ENCODE assay signal across 22 cellular contexts in the genomic region with DNA sequence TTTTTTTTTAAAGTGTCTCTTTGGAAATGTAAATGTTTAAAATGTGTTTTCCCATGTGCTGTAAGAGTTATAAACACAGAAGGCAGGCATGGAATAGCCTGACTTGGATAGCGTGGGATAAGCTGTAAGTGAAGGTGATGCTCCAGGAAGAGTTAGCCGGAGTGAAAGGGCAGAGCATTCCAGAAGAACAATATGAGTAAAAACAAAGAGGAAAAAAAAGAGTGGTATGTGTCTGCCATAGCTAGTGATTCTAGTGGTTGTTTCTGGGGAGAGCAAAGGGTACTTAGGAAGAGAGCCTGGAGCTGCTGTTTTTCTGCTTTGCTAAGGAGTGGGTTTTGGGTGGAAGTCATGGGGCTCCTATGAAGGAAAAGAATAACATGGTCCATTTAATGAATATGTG.
DNase-seq lines count a peak whose midpoint lies in the region; ATAC-seq, FAIRE-seq and TF ChIP-seq lines count a peak whose summit lies in the region.
"Had no signal": no experiment of that assay in that cellular context is flagged by ENCODE, and none has a peak within 500 bp of the region (broad histone marks: within the 10 kb centered on the region; RNA-seq: fewer than 3 reads in every experiment).

No MANE protein-coding gene starts in this region.

- TF ChIP-seq CTCF in Calu3 (IDR thresholded peaks at IDR 0.05; ENCODE audit: unreplicated experiment) (no peak), H1 (IDR thresholded peaks at IDR 0.05; ENCODE audit: control extremely low read depth in 1 of 3, insufficient read depth in 1 of 3, low read depth in 1 of 3, low read length in 3 of 3) (no peak), body of pancreas (IDR thresholded peaks at IDR 0.05) (no peak)

- H3K27ac ChIP-seq in H1 (ENCODE audit: low read depth, low read length) (no peak overlapping the region), neuronal stem cell (replicated peaks; ENCODE audit: low read length) (no peak overlapping the region), body of pancreas (no peak overlapping the region)
- H3K27ac ChIP-seq: 22Rv1; A549; BLaER1 treated with 17β-estradiol and CSF1 and Interleukin-3, amounts not matched to agents 10 nM and 100 nM; C4-2B had no signal

- H3K23ac ChIP-seq in H1 (ENCODE audit: insufficient read length): no peak overlapping the region
- H3K23ac ChIP-seq in neuronal stem cell (ENCODE audit: low read depth, low read length, poor library complexity): no peak overlapping the region

- BruUV-seq in Calu3 (replicated peaks; lab: Mats Ljungman, UMichigan): no TSS peak

- no peak overlapping the region for H4K5ac ChIP-seq in H1 (ENCODE audit: insufficient read length, low read depth, low read length)

- H2BK15ac ChIP-seq in H1 (ENCODE audit: low read length) (no peak overlapping the region), neuronal stem cell (ENCODE audit: low read length) (no peak overlapping the region)

- H3K18ac ChIP-seq in H1 (ENCODE audit: extremely low read depth, low read length) (no peak overlapping the region), neuronal stem cell (ENCODE audit: low read length) (no peak overlapping the region)

- DNase-seq in Calu3: no peak
- no peak for DNase-seq in H1 (ENCODE audit: low read depth in 1 of 2, low spot score in 2 of 2)
- DNase-seq in iPS-NIHi11 (ENCODE audit: low spot score): peak; percentile 5
- peak; percentile 49 for DNase-seq in neuronal stem cell (ENCODE audit: low spot score)
- DNase-seq in medulla oblongata (ENCODE audit: extremely low spot score): no peak
- DNase-seq in body of pancreas: no peak
- no peak for DNase-seq in DMS153 treated with DMSO at 0.1 percent for 48 hours (lab: John Stamatoyannopoulos, UW; ENCODE audit: unreplicated experiment)
- DNase-seq: AML-193; Caco-2; CD4-positive, alpha-beta T cell; CD8-positive, alpha-beta T cell; DMS 273 treated with DMSO at 0.1 percent for 48 hours; DMS153; DMS79 treated with DMSO at 0.1 percent for 48 hours; GF-D8 had no signal

- H3K27ac Mint-ChIP-seq in Calu3 (ENCODE audit: unreplicated experiment): peak overlapping the region; percentile 7
- H3K27ac Mint-ChIP-seq: B cell; CD4-positive, alpha-beta T cell; CD8-positive, alpha-beta T cell had no signal

- no peak overlapping the region for H2AK5ac ChIP-seq in H1 (ENCODE audit: low read depth, low read length)
- no peak overlapping the region for H2AK5ac ChIP-seq in neuronal stem cell (ENCODE audit: low read depth, low read length)

- H3K4me3 ChIP-seq in H1 (ENCODE audit: extremely low read depth in 1 of 4, insufficient read depth in 2 of 4, low read depth in 3 of 4, low read length in 4 of 4) (no peak overlapping the region), neuronal stem cell (ENCODE audit: low read length in 2 of 2) (no peak overlapping the region), body of pancreas (no peak overlapping the region)
- H3K4me3 ChIP-seq: A549; BLaER1 treated with 17β-estradiol and CSF1 and Interleukin-3, amounts not matched to agents 10 nM and 100 nM had no signal

- H3K4me2 ChIP-seq in H1 (ENCODE audit: insufficient read depth in 1 of 2, low read depth in 2 of 2, low read length in 2 of 2) (no peak overlapping the region), neuronal stem cell (ENCODE audit: insufficient read depth, low read length, poor library complexity, severe bottlenecking) (no peak overlapping the region)
- H3K4me2 ChIP-seq: A549; BLaER1 treated with 17β-estradiol and CSF1 and Interleukin-3, amounts not matched to agents 10 nM and 100 nM had no signal

- H2BK5ac ChIP-seq in H1 (ENCODE audit: low read depth, low read length) (no peak overlapping the region), neuronal stem cell (ENCODE audit: low read length) (no peak overlapping the region)

- no peak overlapping the region for H2BK120ac ChIP-seq in H1 (replicated peaks; ENCODE audit: low read depth, low read length)
- H2BK120ac ChIP-seq in neuronal stem cell (ENCODE audit: low read depth, low read length): no peak overlapping the region

- FAIRE-seq in H1 (lab: Jason Lieb, UNC): peak; percentile 70
- FAIRE-seq: A549, GM12891, GM19239 had no signal

- H3K27me3 ChIP-seq in H1 (replicated peaks in 1 of 4; ENCODE audit: control insufficient read depth in 3 of 4, extremely low read depth in 1 of 4, insufficient read depth in 3 of 4, low read length in 3 of 4): no peaks in the 10 kb centered on the region
- H3K27me3 ChIP-seq in neuronal stem cell (ENCODE audit: control insufficient read depth in 3 of 3, insufficient read depth in 3 of 3, low read depth in 1 of 3, low read length in 3 of 3): no peaks in the 10 kb centered on the region
- no peaks in the 10 kb centered on the region for H3K27me3 ChIP-seq in body of pancreas
- H3K27me3 ChIP-seq: BLaER1 treated with 17β-estradiol and CSF1 and Interleukin-3, amounts not matched to agents 10 nM and 100 nM had no signal

- no peak overlapping the region for H4K8ac ChIP-seq in H1 (ENCODE audit: extremely low read depth, insufficient read depth, low read length)
- no peak overlapping the region for H4K8ac ChIP-seq in neuronal stem cell (ENCODE audit: low read depth, low read length)

- no peaks in the 10 kb centered on the region for H3K36me3 ChIP-seq in H1 (ENCODE audit: control insufficient read depth in 2 of 4, insufficient read depth in 4 of 4, low read length in 3 of 4)
- H3K36me3 ChIP-seq in neuronal stem cell (replicated peaks in 1 of 2; ENCODE audit: control insufficient read depth in 2 of 2, insufficient read depth in 2 of 2, low read length in 2 of 2): peaks cover 0 to 1% of the 10 kb centered on the region in 2 donors
- H3K36me3 ChIP-seq in body of pancreas (replicated peaks in 1 of 2; ENCODE audit: insufficient read depth in 1 of 2, low read depth in 2 of 2): no peaks in the 10 kb centered on the region
- H3K36me3 ChIP-seq: BLaER1 treated with 17β-estradiol and CSF1 and Interleukin-3, amounts not matched to agents 10 nM and 100 nM had no signal

- H3K4ac ChIP-seq in H1 (replicated peaks; ENCODE audit: insufficient read length, low read depth, low read length) (no peak overlapping the region), neuronal stem cell (ENCODE audit: low read length) (no peak overlapping the region)

- H3K36me3 Mint-ChIP-seq in Calu3 (ENCODE audit: insufficient read depth, unreplicated experiment): peaks cover 5% of the 10 kb centered on the region
- H3K36me3 Mint-ChIP-seq: CD8-positive, alpha-beta T cell had no signal

- no peak for TF ChIP-seq RAD21 in H1 (IDR thresholded peaks at IDR 0.05 in 1 of 2, conservative IDR thresholded peaks at IDR 0.05 in 1 of 2; ENCODE audit: low read depth in 2 of 2, low read length in 2 of 2)

- intact Hi-C loops in Calu3 (cut with micrococcal nuclease; ENCODE audit: unreplicated experiment): no loop called here
- intact Hi-C loops in body of pancreas (cut with DNase I): no loop called here

- H2BK20ac ChIP-seq in H1 (ENCODE audit: low read length): no peak overlapping the region

- H4K20me1 ChIP-seq in H1 (replicated peaks in 1 of 2; ENCODE audit: control insufficient read depth in 1 of 2, insufficient read depth in 2 of 2, low read length in 2 of 2): no peaks in the 10 kb centered on the region
- H4K20me1 ChIP-seq: BLaER1 treated with 17β-estradiol and CSF1 and Interleukin-3, amounts not matched to agents 10 nM and 100 nM had no signal

- H3K9me3 Mint-ChIP-seq in Calu3 (ENCODE audit: low read depth, unreplicated experiment): peaks cover 9% of the 10 kb centered on the region

- H3K4me3 Mint-ChIP-seq in Calu3 (ENCODE audit: low read depth, unreplicated experiment): no peak overlapping the region
- H3K4me3 Mint-ChIP-seq: B cell; CD4-positive, alpha-beta T cell; CD8-positive, alpha-beta T cell had no signal

- H3K23me2 ChIP-seq in H1 (ENCODE audit: low read depth, low read length): no peaks in the 10 kb centered on the region

- no peaks in the 10 kb centered on the region for H3K27me3 Mint-ChIP-seq in Calu3 (ENCODE audit: unreplicated experiment)
- H3K27me3 Mint-ChIP-seq: B cell; CD4-positive, alpha-beta T cell had no signal

- H3K4me1 ChIP-seq in H1 (replicated peaks in 1 of 4; ENCODE audit: control insufficient read depth in 3 of 4, insufficient read depth in 4 of 4, low read length in 3 of 4): no peaks in the 10 kb centered on the region
- H3K4me1 ChIP-seq in neuronal stem cell (ENCODE audit: control insufficient read depth in 2 of 2, insufficient read depth in 1 of 2, low read depth in 1 of 2, low read length in 2 of 2): no peaks in the 10 kb centered on the region
- H3K4me1 ChIP-seq in body of pancreas: no peaks in the 10 kb centered on the region
- H3K4me1 ChIP-seq: A549; BLaER1 treated with 17β-estradiol and CSF1 and Interleukin-3, amounts not matched to agents 10 nM and 100 nM; Caco-2 had no signal

- H2BK12ac ChIP-seq in H1 (ENCODE audit: low read depth, low read length) (no peak overlapping the region), neuronal stem cell (ENCODE audit: low read length) (no peak overlapping the region)

- H3K79me1 ChIP-seq in H1 (ENCODE audit: low read depth, low read length) (no peaks in the 10 kb centered on the region), neuronal stem cell (ENCODE audit: low read depth, low read length) (no peaks in the 10 kb centered on the region)

- 88% methylated on average over 2 of the region's 2 CpGs; no CpG with 5 or more reads in 1 of the 2 experiments for WGBS in H1 (ENCODE audit: extremely low coverage in 1 of 2, insufficient coverage in 1 of 2, insufficient read length in 1 of 2, insufficient replicate concordance in 2 of 2, low coverage in 1 of 2, low lambda C conversion rate in 2 of 2, missing lambda C conversion rate in 1 of 2), 2 experiments
- WGBS in neuronal stem cell (ENCODE audit: extremely low coverage in 2 of 2, insufficient read length in 2 of 2, insufficient replicate concordance in 1 of 2), 2 donors: no CpG with 5 or more reads among the region's 2 CpGs
- 57 to 61% methylated on average over 2 of the region's 2 CpGs for WGBS in body of pancreas, 2 donors

- POLR2A ChIA-PET in H1 (lab: Charles Lee; ENCODE audit: partially characterized antibody): interaction anchor here (0.9 kb wide), 1 partner anchor 72 kb away, joined by 3 read pairs; no protein-coding TSS in a partner anchor

- no peaks in the 10 kb centered on the region for H3K9me3 ChIP-seq in H1 (ENCODE audit: insufficient read depth in 2 of 2, low read depth in 1 of 2, low read length in 1 of 2)
- H3K9me3 ChIP-seq in neuronal stem cell (replicated peaks in 1 of 2; ENCODE audit: control insufficient read depth in 2 of 2, insufficient read depth in 1 of 2, low read depth in 1 of 2, low read length in 2 of 2): peaks cover 0 to 7% of the 10 kb centered on the region in 2 donors
- no peaks in the 10 kb centered on the region for H3K9me3 ChIP-seq in body of pancreas
- H3K9me3 ChIP-seq: A549, Caco-2 had no signal

- peaks cover 5% of the 10 kb centered on the region for H3K4me1 Mint-ChIP-seq in Calu3 (ENCODE audit: low read depth, unreplicated experiment)
- H3K4me1 Mint-ChIP-seq: B cell had no signal

- ATAC-seq in body of pancreas: no peak
- ATAC-seq: A549; CD8-positive, alpha-beta T cell had no signal

- H4K91ac ChIP-seq in H1 (replicated peaks; ENCODE audit: insufficient read length, low read length) (no peak overlapping the region), neuronal stem cell (ENCODE audit: low read depth, low read length, poor library complexity) (no peak overlapping the region)

- H3K14ac ChIP-seq in H1 (ENCODE audit: insufficient read length) (no peak overlapping the region), neuronal stem cell (ENCODE audit: low read length) (no peak overlapping the region)

- H3K56ac ChIP-seq in H1 (replicated peaks; ENCODE audit: insufficient read length, low read depth, low read length): no peak overlapping the region

- TF ChIP-seq EP300 in H1 (IDR thresholded peaks at IDR 0.05; ENCODE audit: borderline replicate concordance in 1 of 2, low read depth in 2 of 2, low read length in 2 of 2): no peak

- no peak overlapping the region for H3K9ac ChIP-seq in H1 (replicated peaks in 1 of 4; ENCODE audit: extremely low read depth in 1 of 4, low read depth in 3 of 4, low read length in 3 of 4)
- H3K9ac ChIP-seq in neuronal stem cell (ENCODE audit: low read depth, low read length, poor library complexity): no peak overlapping the region
- H3K9ac ChIP-seq: BLaER1 treated with 17β-estradiol and CSF1 and Interleukin-3, amounts not matched to agents 10 nM and 100 nM had no signal

- CTCF ChIA-PET in Calu3 (lab: Charles Lee) (no interaction called here), H1 (lab: Charles Lee; ENCODE audit: partially characterized antibody) (interaction anchor here (0.6 to 1.1 kb wide), 3 partner anchors 17 to 741 kb away, joined by 3 to 4 read pairs (median 4); no protein-coding TSS in a partner anchor)

- no peak for TF ChIP-seq POLR2A in H1 (IDR thresholded peaks at IDR 0.05; ENCODE audit: control extremely low read depth in 1 of 2, low read depth in 2 of 2, low read length in 2 of 2)
- TF ChIP-seq POLR2A in body of pancreas (IDR thresholded peaks at IDR 0.05): no peak

- H3K79me2 ChIP-seq in H1 (ENCODE audit: control insufficient read depth in 1 of 2, insufficient read depth in 2 of 2, low read length in 2 of 2): no peaks in the 10 kb centered on the region

- H2AFZ ChIP-seq in H1 (ENCODE audit: low read length) (no peak overlapping the region), neuronal stem cell (ENCODE audit: low read length) (no peak overlapping the region)

Comparison
In these comparisons a context has a peak if more than half of its experiments do, and no peak if none do; other contexts are left out.
1. DNase-seq: peak in iPS-NIHi11 (single experiment) and neuronal stem cell (single experiment); none in Calu3 (single experiment), H1 (0 of 2), medulla oblongata (single experiment), body of pancreas (0 of 4) and DMS153 treated with DMSO at 0.1 percent for 48 hours (single experiment).